In genomic region chr15:70558406-70559222, GRCh38 we compare ENCODE assay signal across 15 cellular contexts.
A peak's percentile ranks its signal among the peaks of the same experiment; 100 is the strongest.
DNase-seq lines count a peak whose midpoint lies in the region; ATAC-seq and TF ChIP-seq lines count a peak whose summit lies in the region.
"Had no signal": no experiment of that assay in that cellular context is flagged by ENCODE, and none has a peak within 500 bp of the region (broad histone marks: within the 10 kb centered on the region; RNA-seq: fewer than 3 reads in every experiment).

No MANE protein-coding gene starts in this region.

- no peak for TF ChIP-seq RAD21 in IMR-90 (IDR thresholded peaks at IDR 0.05; ENCODE audit: low read length)

- no peaks in the 10 kb centered on the region for H3K36me3 ChIP-seq in CD4-positive, alpha-beta memory T cell (ENCODE audit: insufficient read depth, low read length)
- H3K36me3 ChIP-seq in IMR-90 (ENCODE audit: control insufficient read depth, insufficient read depth, low read length), result no peaks in the 10 kb centered on the region
- no peaks in the 10 kb centered on the region for H3K36me3 ChIP-seq in duodenal mucosa (ENCODE audit: control insufficient read depth in 1 of 2, insufficient read depth in 2 of 2, low read length in 2 of 2)
- H3K36me3 ChIP-seq in osteoblast (ENCODE audit: insufficient read depth, low read length), result no peaks in the 10 kb centered on the region
- H3K36me3 ChIP-seq: BE2C, vagina had no signal

- H4K20me1 ChIP-seq in IMR-90 (ENCODE audit: insufficient read depth, low read length) (no peaks in the 10 kb centered on the region), osteoblast (ENCODE audit: insufficient read depth, low read length) (no peaks in the 10 kb centered on the region)

- H4K91ac ChIP-seq in IMR-90 (ENCODE audit: insufficient read depth, low read depth, low read length), result no peak overlapping the region

- in situ Hi-C loops in IMR-90 (cut with MboI; ENCODE audit: low sequenced_read_pairs) (no loop called here), ACHN (cut with HindIII; ENCODE audit: low pct_ligation_motif_present, low pct_unique_long_range_greater_than_20kb, low sequenced_read_pairs) (no loop called here)

- no peaks in the 10 kb centered on the region for H3K9me3 ChIP-seq in CD4-positive, alpha-beta memory T cell (ENCODE audit: control insufficient read depth in 1 of 2, low read length in 2 of 2)
- H3K9me3 ChIP-seq in IMR-90 (ENCODE audit: control insufficient read depth, insufficient read depth, low read length) (peaks cover 2% of the 10 kb centered on the region; the same call in 1 of the 2 replicates), duodenal mucosa (ENCODE audit: control insufficient read depth in 1 of 2, low read length in 2 of 2) (no peaks in the 10 kb centered on the region), osteoblast (ENCODE audit: low read depth, low read length) (no peaks in the 10 kb centered on the region)
- H3K9me3 ChIP-seq: BE2C, vagina had no signal

- H2AK5ac ChIP-seq in IMR-90 (ENCODE audit: low read depth, low read length), result peak overlapping the region; percentile 83; the same call in 1 of the 2 replicates

- ATAC-seq in IMR-90 (ENCODE audit: low read depth), result peak; percentile 15; the same call in 1 of the 2 replicates
- ATAC-seq in GM21447 (IDR thresholded peaks at IDR 0.05; ENCODE audit: unreplicated experiment), result no peak

- H3K56ac ChIP-seq in IMR-90 (ENCODE audit: extremely low read depth, insufficient read depth, low read length), result no peak overlapping the region

- peak overlapping the region; percentile 33; the same call in 1 of the 2 replicates for H3K4me2 ChIP-seq in IMR-90 (ENCODE audit: low read depth, low read length)
- H3K4me2 ChIP-seq in osteoblast (ENCODE audit: insufficient read depth, low read length), result peak overlapping the region; percentile 29

- dilution Hi-C loops in IMR-90 (cut with HindIII; ENCODE audit: low sequenced_read_pairs, unreplicated experiment), result no loop called here

- intact Hi-C loops in CD4-positive, alpha-beta memory T cell (cut with micrococcal nuclease), result loop anchor here (1.0 to 10.0 kb wide), 3 partner anchors 23 to 116 kb away; no protein-coding TSS in a partner anchor
- intact Hi-C loops in IMR-90 (cut with micrococcal nuclease) (no loop called here), MCF 10A (cut with micrococcal nuclease) (no loop called here)

- peak overlapping the region; percentile 61 for H2BK120ac ChIP-seq in IMR-90 (ENCODE audit: low read depth, low read length)

- H3K27me3 ChIP-seq in CD4-positive, alpha-beta memory T cell (ENCODE audit: insufficient read depth, low read length), result no peaks in the 10 kb centered on the region
- H3K27me3 ChIP-seq in IMR-90 (ENCODE audit: control insufficient read depth, insufficient read depth, low read length) (peaks cover 72% of the 10 kb centered on the region), duodenal mucosa (ENCODE audit: control insufficient read depth in 1 of 2, insufficient read depth in 2 of 2, low read length in 2 of 2) (peaks cover 0 to 8% of the 10 kb centered on the region in 2 donors), osteoblast (ENCODE audit: insufficient read depth, low read length) (peaks cover 59% of the 10 kb centered on the region)
- H3K27me3 ChIP-seq: BE2C, vagina had no signal

- CTCF ChIA-PET in CD4-positive, alpha-beta memory T cell (lab: Charles Lee; ENCODE audit: partially characterized antibody), result interaction anchor here (1.4 to 2.7 kb wide), 3 partner anchors 23 to 71 kb away, joined by 3 to 9 read pairs (median 7); no protein-coding TSS in a partner anchor
- CTCF ChIA-PET in IMR-90 (lab: Yijun Ruan, JAX), result interaction anchor here (0.8 kb wide), 1 partner anchor 66 kb away, joined by 4 read pairs; no protein-coding TSS in a partner anchor
- CTCF ChIA-PET in MCF 10A (lab: Yijun Ruan, JAX), result no interaction called here

- no peak overlapping the region for H3K4me3 Mint-ChIP-seq in CD4-positive, alpha-beta memory T cell
- H3K4me3 Mint-ChIP-seq in MCF 10A (ENCODE audit: unreplicated experiment), result no peak overlapping the region
- H3K4me3 Mint-ChIP-seq: stimulated activated naive B cell treated with anti-CD40 and anti-IgM and Interleukin-4, amounts not matched to agents 10 μg/mL and 1 μg/mL and 100 μg/mL, for 72 hours had no signal

- peaks cover 0 to 13% (median 4%) of the 10 kb centered on the region in 4 donors for H3K4me1 Mint-ChIP-seq in CD4-positive, alpha-beta memory T cell
- H3K4me1 Mint-ChIP-seq in MCF 10A (ENCODE audit: insufficient read depth, unreplicated experiment), result no peaks in the 10 kb centered on the region
- H3K4me1 Mint-ChIP-seq: stimulated activated naive B cell treated with anti-CD40 and anti-IgM and Interleukin-4, amounts not matched to agents 10 μg/mL and 1 μg/mL and 100 μg/mL, for 72 hours had no signal

- peaks cover 9% of the 10 kb centered on the region for H3K9me1 ChIP-seq in IMR-90 (ENCODE audit: insufficient read depth, low read length)

- H3K23ac ChIP-seq in IMR-90 (ENCODE audit: low read depth, low read length), result peak overlapping the region; percentile 74

- 86% methylated on average over 8 of the region's 10 CpGs; no CpG with 5 or more reads in 1 of the 2 experiments for WGBS in IMR-90 (ENCODE audit: extremely low coverage in 2 of 2, insufficient read length in 1 of 2), 2 experiments

- H3K9ac ChIP-seq in IMR-90 (ENCODE audit: low read depth, low read length) (no peak overlapping the region), duodenal mucosa (ENCODE audit: low read depth in 1 of 2, low read length in 2 of 2) (peak overlapping the region in 1 of 2 donors; percentile 28)

- BruUV-seq in IMR-90 (replicated peaks; lab: Mats Ljungman, UMichigan), result no TSS peak
- no TSS peak for BruUV-seq in MCF 10A (replicated peaks; lab: Mats Ljungman, UMichigan)

- H3K27ac Mint-ChIP-seq in CD4-positive, alpha-beta memory T cell, result no peak overlapping the region
- no peak overlapping the region for H3K27ac Mint-ChIP-seq in MCF 10A (ENCODE audit: low read depth, unreplicated experiment)
- H3K27ac Mint-ChIP-seq: stimulated activated naive B cell treated with anti-CD40 and anti-IgM and Interleukin-4, amounts not matched to agents 10 μg/mL and 1 μg/mL and 100 μg/mL, for 72 hours had no signal

- peak overlapping the region; percentile 77 for H3K14ac ChIP-seq in IMR-90 (replicated peaks; ENCODE audit: low read depth, low read length)

- TF ChIP-seq POLR2A in IMR-90 (IDR thresholded peaks at IDR 0.05; ENCODE audit: low read depth, low read length), result no peak

- peak overlapping the region in 1 of 2 experiments; percentile 39; a peak in 1 of 4 replicates for H4K8ac ChIP-seq in IMR-90 (ENCODE audit: low read depth in 2 of 2, low read length in 2 of 2)

- H3K36me3 Mint-ChIP-seq in CD4-positive, alpha-beta memory T cell, result no peaks in the 10 kb centered on the region
- H3K36me3 Mint-ChIP-seq in MCF 10A (ENCODE audit: insufficient read depth, unreplicated experiment), result no peaks in the 10 kb centered on the region
- H3K36me3 Mint-ChIP-seq: stimulated activated naive B cell treated with anti-CD40 and anti-IgM and Interleukin-4, amounts not matched to agents 10 μg/mL and 1 μg/mL and 100 μg/mL, for 72 hours had no signal

- POLR2A ChIA-PET in CD4-positive, alpha-beta memory T cell (lab: Charles Lee; ENCODE audit: partially characterized antibody), result interaction anchor here (0.9 to 2.4 kb wide), 8 partner anchors 8 to 1106 kb away, joined by 3 to 20 read pairs (median 4); partner anchors contain the start of gene RPLP1
- POLR2A ChIA-PET in IMR-90 (lab: Charles Lee; ENCODE audit: unreplicated experiment) (no interaction called here), MCF 10A (lab: Yijun Ruan, JAX) (no interaction called here)

- no peak overlapping the region for H2AK9ac ChIP-seq in IMR-90 (replicated peaks; ENCODE audit: low read depth, low read length, poor library complexity)

- 0 out of 2 replicates have a peak overlapping the region, but pooled peaks have one; percentile 25 for H2BK20ac ChIP-seq in IMR-90 (ENCODE audit: low read depth, low read length)

- peak overlapping the region; percentile 69 for H3K4ac ChIP-seq in IMR-90 (ENCODE audit: low read depth, low read length)

- no peak overlapping the region for H2BK15ac ChIP-seq in IMR-90 (ENCODE audit: low read depth, low read length)

- no peaks in the 10 kb centered on the region for H3K27me3 Mint-ChIP-seq in CD4-positive, alpha-beta memory T cell
- no peaks in the 10 kb centered on the region for H3K27me3 Mint-ChIP-seq in MCF 10A (ENCODE audit: insufficient read depth, unreplicated experiment)

- peak overlapping the region; percentile 28 for H2AFZ ChIP-seq in IMR-90 (replicated peaks; ENCODE audit: low read length, poor library complexity)
- H2AFZ ChIP-seq in osteoblast (ENCODE audit: low read length), result peak overlapping the region; percentile 18

- no peaks in the 10 kb centered on the region for H3K79me1 ChIP-seq in IMR-90 (ENCODE audit: low read depth in 1 of 2, low read length in 2 of 2)

- H3K4me1 ChIP-seq in CD4-positive, alpha-beta memory T cell (ENCODE audit: insufficient read depth, low read length), result peaks cover 64% of the 10 kb centered on the region
- peaks cover 11% of the 10 kb centered on the region for H3K4me1 ChIP-seq in IMR-90 (ENCODE audit: control insufficient read depth, insufficient read depth, low read length)
- H3K4me1 ChIP-seq in duodenal mucosa (ENCODE audit: control insufficient read depth in 1 of 2, insufficient read depth in 2 of 2, low read length in 2 of 2), result peaks cover 12 to 14% of the 10 kb centered on the region in 2 donors
- H3K4me1 ChIP-seq in osteoblast (ENCODE audit: insufficient read depth, low read length), result peaks cover 9% of the 10 kb centered on the region
- H3K4me1 ChIP-seq: BE2C had no signal

- H3K79me2 ChIP-seq in osteoblast (ENCODE audit: insufficient read depth, low read length), result no peaks in the 10 kb centered on the region

- peak overlapping the region; percentile 31 for H2BK5ac ChIP-seq in IMR-90 (ENCODE audit: low read depth, low read length, poor library complexity, severe bottlenecking)

- peak overlapping the region; percentile 28 to 31 for H3K4me3 ChIP-seq in CD4-positive, alpha-beta memory T cell (ENCODE audit: low read length in 2 of 2)
- H3K4me3 ChIP-seq in IMR-90 (ENCODE audit: insufficient read depth, low read depth, low read length) (no peak overlapping the region), duodenal mucosa (ENCODE audit: low read depth in 1 of 2, low read length in 2 of 2) (peak overlapping the region; percentile 30 to 46), osteoblast (ENCODE audit: insufficient read depth, low read length) (no peak overlapping the region)
- H3K4me3 ChIP-seq: SK-N-MC, skin epidermis had no signal

- peak overlapping the region; percentile 11; the same call in 1 of the 2 replicates for H3K18ac ChIP-seq in IMR-90 (ENCODE audit: low read depth, low read length)

- DNase-seq in CD4-positive, alpha-beta memory T cell, result no peak
- no peak for DNase-seq in IMR-90
- no peak for DNase-seq in osteoblast (ENCODE audit: insufficient read length, low spot score, missing footprints)
- no peak for DNase-seq in ACHN
- no peak for DNase-seq in MCF 10A (ENCODE audit: unreplicated experiment)
- no peak for DNase-seq in T-helper 2 cell
- DNase-seq: BE2C; NCI-H345; stimulated activated naive B cell treated with anti-CD40 and anti-IgM and Interleukin-4, amounts not matched to agents 10 μg/mL and 1 μg/mL and 100 μg/mL, for 72 hours had no signal

- no peak overlapping the region for H3K27ac ChIP-seq in CD4-positive, alpha-beta memory T cell (ENCODE audit: low read depth, low read length)
- H3K27ac ChIP-seq in IMR-90 (ENCODE audit: insufficient read depth, low read length) (no peak overlapping the region), duodenal mucosa (ENCODE audit: low read depth, low read length) (no peak overlapping the region), osteoblast (ENCODE audit: low read depth, low read length) (no peak overlapping the region)
- H3K27ac ChIP-seq: epithelial cell of prostate, SK-N-MC, skin epidermis, vagina had no signal

- TF ChIP-seq CTCF in IMR-90 (conservative IDR thresholded peaks at IDR 0.05; ENCODE audit: low read depth, low read length), result no peak
- TF ChIP-seq CTCF in osteoblast (IDR thresholded peaks at IDR 0.05; ENCODE audit: extremely low read depth, low read depth, low read length), result no peak
- TF ChIP-seq CTCF in MCF 10A (IDR thresholded peaks at IDR 0.05; ENCODE audit: unreplicated experiment), result no peak

- H3K9me3 Mint-ChIP-seq in CD4-positive, alpha-beta memory T cell, result no peaks in the 10 kb centered on the region
- H3K9me3 Mint-ChIP-seq in MCF 10A (ENCODE audit: unreplicated experiment), result no peaks in the 10 kb centered on the region
- H3K9me3 Mint-ChIP-seq: stimulated activated naive B cell treated with anti-CD40 and anti-IgM and Interleukin-4, amounts not matched to agents 10 μg/mL and 1 μg/mL and 100 μg/mL, for 72 hours had no signal

- no peak overlapping the region; the same call in 1 of the 2 replicates for H4K5ac ChIP-seq in IMR-90 (ENCODE audit: low read depth, low read length)

Comparison
In these comparisons a context has a peak if more than half of its experiments do, and no peak if none do; other contexts are left out.
1. H3K4me3 ChIP-seq: peak in CD4-positive, alpha-beta memory T cell (2 of 2) and duodenal mucosa (2 of 2); none in IMR-90 (single experiment) and osteoblast (single experiment).